Comparison of ENCODE assay signal across 1 cellular context in genomic region chr4:183621875-183622274, GRCh38.
TF ChIP-seq lines count a peak whose summit lies in the region.

No MANE protein-coding gene starts in this region.

TF ChIP-seq in HepG2, 621 proteins besides CTCF, POLR2A, EP300 and RAD21:
- TF ChIP-seq FOXK2 (IDR thresholded peaks at IDR 0.05) (no peak), ZNF615 (CRISPR knock-in tag; IDR thresholded peaks at IDR 0.05; ENCODE audit: borderline replicate concordance) (no peak), ZNF350 (CRISPR knock-in tag; IDR thresholded peaks at IDR 0.05; ENCODE audit: borderline replicate concordance, low read depth) (no peak), NFYC (CRISPR knock-in tag; IDR thresholded peaks at IDR 0.05) (no peak), MTA1 (CRISPR knock-in tag; IDR thresholded peaks at IDR 0.05; ENCODE audit: borderline replicate concordance) (no peak), PLSCR1 (CRISPR knock-in tag; IDR thresholded peaks at IDR 0.05; ENCODE audit: borderline replicate concordance) (no peak), SP140L (CRISPR knock-in tag; IDR thresholded peaks at IDR 0.05; ENCODE audit: borderline replicate concordance) (no peak), ZNF225 (CRISPR knock-in tag; IDR thresholded peaks at IDR 0.05) (no peak), PTBP1 (IDR thresholded peaks at IDR 0.05; ENCODE audit: low read depth, low read length, poor library complexity, severe bottlenecking) (no peak), ZFP62 (CRISPR knock-in tag; IDR thresholded peaks at IDR 0.05) (no peak)
- TF ChIP-seq, protein P1, sequence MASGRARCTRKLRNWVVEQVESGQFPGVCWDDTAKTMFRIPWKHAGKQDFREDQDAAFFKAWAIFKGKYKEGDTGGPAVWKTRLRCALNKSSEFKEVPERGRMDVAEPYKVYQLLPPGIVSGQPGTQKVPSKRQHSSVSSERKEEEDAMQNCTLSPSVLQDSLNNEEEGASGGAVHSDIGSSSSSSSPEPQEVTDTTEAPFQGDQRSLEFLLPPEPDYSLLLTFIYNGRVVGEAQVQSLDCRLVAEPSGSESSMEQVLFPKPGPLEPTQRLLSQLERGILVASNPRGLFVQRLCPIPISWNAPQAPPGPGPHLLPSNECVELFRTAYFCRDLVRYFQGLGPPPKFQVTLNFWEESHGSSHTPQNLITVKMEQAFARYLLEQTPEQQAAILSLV (CRISPR knock-in tag; IDR thresholded peaks at IDR 0.05; ENCODE audit: borderline replicate concordance) = no peak
